Comparison of ENCODE assay signal across 1 cellular context in the genomic region with DNA sequence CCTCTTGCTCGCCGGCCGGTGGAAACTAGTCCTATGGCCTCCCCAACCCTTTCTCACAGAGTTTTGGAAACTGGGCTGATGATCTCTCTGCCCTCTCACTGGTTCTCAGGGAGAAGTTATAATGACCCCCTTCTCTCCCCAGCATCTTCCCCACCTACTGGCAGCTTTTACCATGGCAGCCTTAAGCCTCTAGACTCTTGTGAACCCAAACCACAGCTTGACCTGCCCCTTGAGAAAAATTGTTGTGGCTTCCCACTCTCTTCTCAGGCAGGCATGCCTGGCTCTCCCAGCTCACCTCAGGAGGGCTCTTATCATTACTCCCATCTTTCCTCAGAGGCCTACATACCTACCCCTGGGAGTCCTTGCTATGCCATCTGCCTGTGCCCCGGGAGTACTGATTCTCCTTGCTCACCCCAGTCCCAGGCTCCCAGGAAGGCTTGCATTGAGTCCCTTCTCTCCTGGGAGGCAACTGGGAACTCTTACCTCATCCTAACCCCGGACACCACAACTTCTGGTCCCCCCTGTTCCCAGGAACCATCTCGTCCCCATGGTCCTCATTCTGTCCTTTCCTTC.
A peak's percentile ranks its signal among the peaks of the same experiment; 100 is the strongest.
TF ChIP-seq lines count a peak whose summit lies in the region.

No MANE protein-coding gene starts in this region.

TF ChIP-seq in GM12878, 131 proteins besides CTCF, POLR2A, EP300 and RAD21 (continued from another document):
- TF ChIP-seq, protein P1, sequence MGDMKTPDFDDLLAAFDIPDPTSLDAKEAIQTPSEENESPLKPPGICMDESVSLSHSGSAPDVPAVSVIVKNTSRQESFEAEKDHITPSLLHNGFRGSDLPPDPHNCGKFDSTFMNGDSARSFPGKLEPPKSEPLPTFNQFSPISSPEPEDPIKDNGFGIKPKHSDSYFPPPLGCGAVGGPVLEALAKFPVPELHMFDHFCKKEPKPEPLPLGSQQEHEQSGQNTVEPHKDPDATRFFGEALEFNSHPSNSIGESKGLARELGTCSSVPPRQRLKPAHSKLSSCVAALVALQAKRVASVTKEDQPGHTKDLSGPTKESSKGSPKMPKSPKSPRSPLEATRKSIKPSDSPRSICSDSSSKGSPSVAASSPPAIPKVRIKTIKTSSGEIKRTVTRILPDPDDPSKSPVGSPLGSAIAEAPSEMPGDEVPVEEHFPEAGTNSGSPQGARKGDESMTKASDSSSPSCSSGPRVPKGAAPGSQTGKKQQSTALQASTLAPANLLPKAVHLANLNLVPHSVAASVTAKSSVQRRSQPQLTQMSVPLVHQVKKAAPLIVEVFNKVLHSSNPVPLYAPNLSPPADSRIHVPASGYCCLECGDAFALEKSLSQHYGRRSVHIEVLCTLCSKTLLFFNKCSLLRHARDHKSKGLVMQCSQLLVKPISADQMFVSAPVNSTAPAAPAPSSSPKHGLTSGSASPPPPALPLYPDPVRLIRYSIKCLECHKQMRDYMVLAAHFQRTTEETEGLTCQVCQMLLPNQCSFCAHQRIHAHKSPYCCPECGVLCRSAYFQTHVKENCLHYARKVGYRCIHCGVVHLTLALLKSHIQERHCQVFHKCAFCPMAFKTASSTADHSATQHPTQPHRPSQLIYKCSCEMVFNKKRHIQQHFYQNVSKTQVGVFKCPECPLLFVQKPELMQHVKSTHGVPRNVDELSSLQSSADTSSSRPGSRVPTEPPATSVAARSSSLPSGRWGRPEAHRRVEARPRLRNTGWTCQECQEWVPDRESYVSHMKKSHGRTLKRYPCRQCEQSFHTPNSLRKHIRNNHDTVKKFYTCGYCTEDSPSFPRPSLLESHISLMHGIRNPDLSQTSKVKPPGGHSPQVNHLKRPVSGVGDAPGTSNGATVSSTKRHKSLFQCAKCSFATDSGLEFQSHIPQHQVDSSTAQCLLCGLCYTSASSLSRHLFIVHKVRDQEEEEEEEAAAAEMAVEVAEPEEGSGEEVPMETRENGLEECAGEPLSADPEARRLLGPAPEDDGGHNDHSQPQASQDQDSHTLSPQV (IDR thresholded peaks at IDR 0.05) = no peak
- TF ChIP-seq JUND (IDR thresholded peaks at IDR 0.05; ENCODE audit: low read depth, low read length) = no peak
- TF ChIP-seq, protein P2, sequence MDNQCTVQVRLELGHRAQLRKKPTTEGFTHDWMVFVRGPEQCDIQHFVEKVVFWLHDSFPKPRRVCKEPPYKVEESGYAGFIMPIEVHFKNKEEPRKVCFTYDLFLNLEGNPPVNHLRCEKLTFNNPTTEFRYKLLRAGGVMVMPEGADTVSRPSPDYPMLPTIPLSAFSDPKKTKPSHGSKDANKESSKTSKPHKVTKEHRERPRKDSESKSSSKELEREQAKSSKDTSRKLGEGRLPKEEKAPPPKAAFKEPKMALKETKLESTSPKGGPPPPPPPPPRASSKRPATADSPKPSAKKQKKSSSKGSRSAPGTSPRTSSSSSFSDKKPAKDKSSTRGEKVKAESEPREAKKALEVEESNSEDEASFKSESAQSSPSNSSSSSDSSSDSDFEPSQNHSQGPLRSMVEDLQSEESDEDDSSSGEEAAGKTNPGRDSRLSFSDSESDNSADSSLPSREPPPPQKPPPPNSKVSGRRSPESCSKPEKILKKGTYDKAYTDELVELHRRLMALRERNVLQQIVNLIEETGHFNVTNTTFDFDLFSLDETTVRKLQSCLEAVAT (IDR thresholded peaks at IDR 0.05) = peak; percentile 18; the same call in 1 of the 2 replicates
- no peak for TF ChIP-seq ETV6 (conservative IDR thresholded peaks at IDR 0.05 in 1 of 2, IDR thresholded peaks at IDR 0.05 in 1 of 2; ENCODE audit: borderline replicate concordance in 1 of 2, low read depth in 1 of 2)
- TF ChIP-seq, protein P3, sequence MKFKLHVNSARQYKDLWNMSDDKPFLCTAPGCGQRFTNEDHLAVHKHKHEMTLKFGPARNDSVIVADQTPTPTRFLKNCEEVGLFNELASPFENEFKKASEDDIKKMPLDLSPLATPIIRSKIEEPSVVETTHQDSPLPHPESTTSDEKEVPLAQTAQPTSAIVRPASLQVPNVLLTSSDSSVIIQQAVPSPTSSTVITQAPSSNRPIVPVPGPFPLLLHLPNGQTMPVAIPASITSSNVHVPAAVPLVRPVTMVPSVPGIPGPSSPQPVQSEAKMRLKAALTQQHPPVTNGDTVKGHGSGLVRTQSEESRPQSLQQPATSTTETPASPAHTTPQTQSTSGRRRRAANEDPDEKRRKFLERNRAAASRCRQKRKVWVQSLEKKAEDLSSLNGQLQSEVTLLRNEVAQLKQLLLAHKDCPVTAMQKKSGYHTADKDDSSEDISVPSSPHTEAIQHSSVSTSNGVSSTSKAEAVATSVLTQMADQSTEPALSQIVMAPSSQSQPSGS (IDR thresholded peaks at IDR 0.05; ENCODE audit: low read length) = peak; percentile 25; the same call in 1 of the 2 replicates
- no peak for TF ChIP-seq LARP7 (IDR thresholded peaks at IDR 0.05)
- TF ChIP-seq, protein P4, sequence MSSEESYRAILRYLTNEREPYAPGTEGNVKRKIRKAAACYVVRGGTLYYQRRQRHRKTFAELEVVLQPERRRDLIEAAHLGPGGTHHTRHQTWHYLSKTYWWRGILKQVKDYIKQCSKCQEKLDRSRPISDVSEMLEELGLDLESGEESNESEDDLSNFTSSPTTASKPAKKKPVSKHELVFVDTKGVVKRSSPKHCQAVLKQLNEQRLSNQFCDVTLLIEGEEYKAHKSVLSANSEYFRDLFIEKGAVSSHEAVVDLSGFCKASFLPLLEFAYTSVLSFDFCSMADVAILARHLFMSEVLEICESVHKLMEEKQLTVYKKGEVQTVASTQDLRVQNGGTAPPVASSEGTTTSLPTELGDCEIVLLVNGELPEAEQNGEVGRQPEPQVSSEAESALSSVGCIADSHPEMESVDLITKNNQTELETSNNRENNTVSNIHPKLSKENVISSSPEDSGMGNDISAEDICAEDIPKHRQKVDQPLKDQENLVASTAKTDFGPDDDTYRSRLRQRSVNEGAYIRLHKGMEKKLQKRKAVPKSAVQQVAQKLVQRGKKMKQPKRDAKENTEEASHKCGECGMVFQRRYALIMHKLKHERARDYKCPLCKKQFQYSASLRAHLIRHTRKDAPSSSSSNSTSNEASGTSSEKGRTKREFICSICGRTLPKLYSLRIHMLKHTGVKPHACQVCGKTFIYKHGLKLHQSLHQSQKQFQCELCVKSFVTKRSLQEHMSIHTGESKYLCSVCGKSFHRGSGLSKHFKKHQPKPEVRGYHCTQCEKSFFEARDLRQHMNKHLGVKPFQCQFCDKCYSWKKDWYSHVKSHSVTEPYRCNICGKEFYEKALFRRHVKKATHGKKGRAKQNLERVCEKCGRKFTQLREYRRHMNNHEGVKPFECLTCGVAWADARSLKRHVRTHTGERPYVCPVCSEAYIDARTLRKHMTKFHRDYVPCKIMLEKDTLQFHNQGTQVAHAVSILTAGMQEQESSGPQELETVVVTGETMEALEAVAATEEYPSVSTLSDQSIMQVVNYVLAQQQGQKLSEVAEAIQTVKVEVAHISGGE (CRISPR knock-in tag; IDR thresholded peaks at IDR 0.05) = no peak
- no peak for TF ChIP-seq CHD4 (IDR thresholded peaks at IDR 0.05)
- TF ChIP-seq ZNF24 (IDR thresholded peaks at IDR 0.05) = no peak
